ENCODE assay signal across 13 cellular contexts in genomic region chr5:40672440-40672839, GRCh38. TPM values are rescaled to one million over a fixed set of nuclear protein-coding genes. Genes with fewer than 3 reads are reported as not detected.
DNase-seq lines count a peak whose midpoint lies in the region; ATAC-seq and TF ChIP-seq lines count a peak whose summit lies in the region.
"Had no signal": no experiment of that assay in that cellular context is flagged by ENCODE, and none has a peak within 500 bp of the region (broad histone marks: within the 10 kb centered on the region; RNA-seq: fewer than 3 reads in every experiment).

No MANE protein-coding gene starts in this region.

- TF ChIP-seq EP300 in ovary (IDR thresholded peaks at IDR 0.05): no peak

- H4K20me1 ChIP-seq in hepatocyte (ENCODE audit: insufficient read depth, poor library complexity, severe bottlenecking): no peaks in the 10 kb centered on the region

- H3K4me1 ChIP-seq in CD8-positive, alpha-beta T cell (ENCODE audit: insufficient read depth, low read length): peaks cover 43% of the 10 kb centered on the region
- H3K4me1 ChIP-seq in mucosa of descending colon (ENCODE audit: low read depth) (peaks cover 8% of the 10 kb centered on the region), ovary (ENCODE audit: insufficient read depth) (no peaks in the 10 kb centered on the region), hepatocyte (ENCODE audit: insufficient read depth) (no peaks in the 10 kb centered on the region)

- H3K79me2 ChIP-seq in hepatocyte: no peaks in the 10 kb centered on the region

- H3K27me3 Mint-ChIP-seq in CD8-positive, alpha-beta T cell (ENCODE audit: low read depth): no peaks in the 10 kb centered on the region
- H3K27me3 Mint-ChIP-seq in T-helper 17 cell: no peaks in the 10 kb centered on the region

- H3K27ac ChIP-seq in CD8-positive, alpha-beta T cell (ENCODE audit: low read depth, low read length): no peak overlapping the region
- no peak overlapping the region for H3K27ac ChIP-seq in ovary
- no peak overlapping the region for H3K27ac ChIP-seq in hepatocyte

- H3K4me1 Mint-ChIP-seq in CD8-positive, alpha-beta T cell (ENCODE audit: low read depth): peaks cover 72% of the 10 kb centered on the region
- peaks cover 44% of the 10 kb centered on the region for H3K4me1 Mint-ChIP-seq in T-helper 17 cell

- TF ChIP-seq POLR2A in ovary (IDR thresholded peaks at IDR 0.05): no peak

- TF ChIP-seq CTCF in CD8-positive, alpha-beta T cell (IDR thresholded peaks at IDR 0.05): no peak
- TF ChIP-seq CTCF in mucosa of descending colon (IDR thresholded peaks at IDR 0.05) (no peak), ovary (IDR thresholded peaks at IDR 0.05) (no peak), hepatocyte (IDR thresholded peaks at IDR 0.05; ENCODE audit: poor library complexity) (no peak)

- DNase-seq in CD8-positive, alpha-beta T cell: no peak
- DNase-seq in Kasumi-1 (lab: John Stamatoyannopoulos, UW) (peak; percentile 83 to 89), T-helper 17 cell (no peak), mucosa of descending colon (no peak), ovary (no peak), occipital lobe (lab: John Stamatoyannopoulos, UW) (no peak), hepatocyte (ENCODE audit: low spot score) (no peak), cortex of kidney (lab: John Stamatoyannopoulos, UW) (no peak)
- DNase-seq: activated CD8-positive, alpha-beta memory T cell treated with anti-CD3 and anti-CD28 coated beads, Interleukin-2, amount 50 U/mL, for 4 hours; NCI-H187 treated with DMSO at 0.1 percent for 48 hours; NCI-H69; nephron progenitor cell; stomach had no signal

- no peak for ATAC-seq in CD8-positive, alpha-beta T cell
- ATAC-seq in T-helper 17 cell: no peak
- ATAC-seq in mucosa of descending colon: peak; percentile 22

- H3K4me3 ChIP-seq in CD8-positive, alpha-beta T cell (ENCODE audit: low read depth, low read length): no peak overlapping the region
- no peak overlapping the region for H3K4me3 ChIP-seq in mucosa of descending colon
- no peak overlapping the region for H3K4me3 ChIP-seq in ovary
- no peak overlapping the region for H3K4me3 ChIP-seq in hepatocyte
- H3K4me3 ChIP-seq: stomach had no signal

- H3K27me3 ChIP-seq in CD8-positive, alpha-beta T cell (ENCODE audit: insufficient read depth, low read length): no peaks in the 10 kb centered on the region
- H3K27me3 ChIP-seq in ovary: no peaks in the 10 kb centered on the region
- H3K27me3 ChIP-seq in hepatocyte: peaks cover 5% of the 10 kb centered on the region
- H3K27me3 ChIP-seq: stomach had no signal

- no peaks in the 10 kb centered on the region for H3K36me3 ChIP-seq in CD8-positive, alpha-beta T cell (ENCODE audit: insufficient read depth, low read length)
- no peaks in the 10 kb centered on the region for H3K36me3 ChIP-seq in mucosa of descending colon (ENCODE audit: low read depth)
- no peaks in the 10 kb centered on the region for H3K36me3 ChIP-seq in ovary
- no peaks in the 10 kb centered on the region for H3K36me3 ChIP-seq in hepatocyte (replicated peaks; ENCODE audit: insufficient read depth, low read depth)
- H3K36me3 ChIP-seq: stomach had no signal

- intact Hi-C loops in CD8-positive, alpha-beta T cell (cut with DNase I, micrococcal nuclease): loop anchor here in 1 of 2 experiments (2.0 kb wide), 1 partner anchor 16 kb away; no protein-coding TSS in a partner anchor
- intact Hi-C loops in mucosa of descending colon (cut with DNase I, micrococcal nuclease) (no loop called here), ovary (cut with DNase I) (loop anchor here in 1 of 4 donors (10.0 kb wide), 1 partner anchor 958 kb away; no protein-coding TSS in a partner anchor)

- H3K27ac Mint-ChIP-seq in CD8-positive, alpha-beta T cell: peak overlapping the region; percentile 20
- peak overlapping the region; percentile 54 for H3K27ac Mint-ChIP-seq in T-helper 17 cell
- H3K27ac Mint-ChIP-seq: nephron progenitor cell had no signal

- no peaks in the 10 kb centered on the region for H3K36me3 Mint-ChIP-seq in CD8-positive, alpha-beta T cell
- H3K36me3 Mint-ChIP-seq in T-helper 17 cell (ENCODE audit: low read depth): no peaks in the 10 kb centered on the region

- POLR2A ChIA-PET in CD8-positive, alpha-beta T cell (lab: Charles Lee): interaction anchor here (1.3 kb wide), 1 partner anchor 11 kb away, joined by 4 read pairs; no protein-coding TSS in a partner anchor

- H2AFZ ChIP-seq in hepatocyte: no peak overlapping the region

- no peaks in the 10 kb centered on the region for H3K9me2 ChIP-seq in hepatocyte (replicated peaks; ENCODE audit: insufficient read depth)

- no peaks in the 10 kb centered on the region for H3K9me3 ChIP-seq in CD8-positive, alpha-beta T cell (ENCODE audit: low read length)
- H3K9me3 ChIP-seq in T-helper 17 cell (ENCODE audit: control insufficient read depth, low read length, poor library complexity, severe bottlenecking): no peaks in the 10 kb centered on the region
- no peaks in the 10 kb centered on the region for H3K9me3 ChIP-seq in mucosa of descending colon
- H3K9me3 ChIP-seq in ovary: no peaks in the 10 kb centered on the region
- H3K9me3 ChIP-seq in hepatocyte (ENCODE audit: low read depth): no peaks in the 10 kb centered on the region
- H3K9me3 ChIP-seq: stomach had no signal

- 60 to 65% (median 60%) methylated on average over 4 of the region's 4 CpGs for WGBS in ovary, 3 donors
- 68% methylated on average over 4 of the region's 4 CpGs for WGBS in hepatocyte (ENCODE audit: low lambda C conversion rate, missing lambda C conversion rate)

- no peak overlapping the region for H3K4me2 ChIP-seq in hepatocyte

- H3K4me3 Mint-ChIP-seq in CD8-positive, alpha-beta T cell: no peak overlapping the region
- H3K4me3 Mint-ChIP-seq in T-helper 17 cell: no peak overlapping the region
- H3K4me3 Mint-ChIP-seq: nephron progenitor cell had no signal

- no peaks in the 10 kb centered on the region for H3K9me3 Mint-ChIP-seq in CD8-positive, alpha-beta T cell
- H3K9me3 Mint-ChIP-seq: nephron progenitor cell had no signal

- CTCF ChIA-PET in CD8-positive, alpha-beta T cell (lab: Charles Lee): no interaction called here

RNA-seq across cellular contexts. Expression of gene PTGER4, which starts 7.3 kb away (rescaled TPM):
- 100 to 1,000 TPM; 334 to 371 TPM for total RNA-seq in CD8-positive, alpha-beta T cell
- total RNA-seq in T-helper 17 cell (100 to 1,000 TPM; 314 to 339 TPM), mucosa of descending colon (10 to 100 TPM; 38.5 to 58.4 (median 50.8) TPM), ovary (1 to 10 TPM in 5 of 7 donors, under 1 TPM in 2; 0.66 to 8.8 (median 2.8) TPM), occipital lobe (3.3 TPM), hepatocyte (1.4 and 7.1 TPM in 2 replicates)
- polyA plus RNA-seq in ovary (1 to 10 TPM; 1.0 to 3.5 TPM), hepatocyte (1.4 and 3.6 TPM in 2 replicates)

Comparison
In these comparisons a context has a peak if more than half of its experiments do, and no peak if none do; other contexts are left out.
1. DNase-seq: peak in Kasumi-1 (2 of 2); none in CD8-positive, alpha-beta T cell (0 of 7), T-helper 17 cell (0 of 3), mucosa of descending colon (0 of 3), ovary (0 of 5), occipital lobe (single experiment), hepatocyte (single experiment) and cortex of kidney (single experiment).
2. RNA of gene PTGER4, which starts 7.3 kb away (total RNA-seq): 334 to 371 TPM in CD8-positive, alpha-beta T cell and 314 to 339 TPM in T-helper 17 cell; 38.5 to 58.4 TPM in mucosa of descending colon, 1.4 to 7.1 TPM in hepatocyte, 3.3 TPM in occipital lobe (single experiment) and 0.66 to 8.8 TPM in ovary; every median in the first group is over 4 times any median in the second.